ENCODE assay signal across 10 cellular contexts in the genomic region with DNA sequence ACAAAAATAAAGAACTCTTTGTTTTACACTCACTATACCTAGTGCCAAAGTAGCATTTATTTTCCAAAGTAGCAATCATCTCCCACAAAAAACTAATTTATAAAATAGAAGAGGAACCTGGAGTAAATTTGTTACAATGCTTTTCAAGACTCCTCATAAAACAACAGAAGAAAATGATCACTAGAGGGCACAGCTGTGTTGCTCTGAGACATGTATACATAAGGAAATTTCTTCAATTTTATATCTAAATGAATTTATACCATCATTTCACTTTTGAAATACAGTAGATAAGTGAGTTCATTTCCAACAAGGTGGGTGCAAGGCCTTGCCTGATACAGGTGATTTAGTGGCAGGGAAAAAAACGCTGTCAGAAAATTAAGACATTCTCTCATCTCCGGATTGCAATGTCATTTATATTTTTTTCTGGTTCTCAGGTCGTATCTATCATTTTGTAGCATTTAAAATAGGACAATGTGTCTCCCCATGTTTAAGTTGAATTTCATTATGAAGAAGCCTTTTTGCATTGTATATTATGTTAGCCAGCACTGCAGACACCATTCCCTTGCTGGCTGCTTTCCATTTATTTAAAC. TPM values are rescaled to one million over a fixed set of nuclear protein-coding genes. Genes with fewer than 3 reads are reported as not detected.
DNase-seq lines count a peak whose midpoint lies in the region; ATAC-seq, FAIRE-seq and TF ChIP-seq lines count a peak whose summit lies in the region.
"Had no signal": no experiment of that assay in that cellular context is flagged by ENCODE, and none has a peak within 500 bp of the region (broad histone marks: within the 10 kb centered on the region; RNA-seq: fewer than 3 reads in every experiment).

No MANE protein-coding gene starts in this region.

- H3K4me1 ChIP-seq in Karpas-422 (ENCODE audit: low read length) (no peaks in the 10 kb centered on the region), GM12878 (ENCODE audit: control insufficient read depth, insufficient read depth, low read length) (no peaks in the 10 kb centered on the region)
- H3K4me1 ChIP-seq: suprapubic skin had no signal

- no peak; a peak in 1 of 6 replicates for TF ChIP-seq CTCF in GM12878 (IDR thresholded peaks at IDR 0.05 in 2 of 3, conservative IDR thresholded peaks at IDR 0.05 in 1 of 3; ENCODE audit: control insufficient read depth in 2 of 3, extremely low read depth in 1 of 3, insufficient read depth in 1 of 3, low read depth in 3 of 3, low read length in 3 of 3)

- SMC1A ChIA-PET in GM12878 (lab: Charles Lee; ENCODE audit: uncharacterized antibody, unreplicated experiment) = no interaction called here

- H3K36me3 ChIP-seq in Karpas-422 (ENCODE audit: insufficient read depth, low read length) (no peaks in the 10 kb centered on the region), GM12878 (ENCODE audit: control insufficient read depth in 2 of 2, insufficient read depth in 2 of 2, low read length in 1 of 2) (no peaks in the 10 kb centered on the region)
- H3K36me3 ChIP-seq: suprapubic skin had no signal

- H3K27ac ChIP-seq in Karpas-422 (ENCODE audit: low read length) = no peak overlapping the region
- no peak overlapping the region for H3K27ac ChIP-seq in GM12878 (ENCODE audit: control insufficient read depth, insufficient read depth)
- H3K27ac ChIP-seq: suprapubic skin had no signal

- H3K9ac ChIP-seq in Karpas-422 (ENCODE audit: low read length) = no peak overlapping the region
- no peak overlapping the region for H3K9ac ChIP-seq in GM12878 (ENCODE audit: control insufficient read depth, insufficient read depth, low read length)

- intact Hi-C loops in GM12878 (cut with micrococcal nuclease; ENCODE audit: unreplicated experiment) = loop anchor here (1.0 kb wide), 1 partner anchor 157 kb away; no protein-coding TSS in a partner anchor

- H3K27me3 ChIP-seq in Karpas-422 (ENCODE audit: low read length) (no peaks in the 10 kb centered on the region), GM12878 (replicated peaks in 1 of 2; ENCODE audit: control insufficient read depth in 2 of 2, insufficient read depth in 2 of 2, low read length in 1 of 2) (no peaks in the 10 kb centered on the region)
- H3K27me3 ChIP-seq: suprapubic skin had no signal

- peak; percentile 35; the same call in 1 of the 2 replicates for TF ChIP-seq RAD21 in GM12878 (IDR thresholded peaks at IDR 0.05; ENCODE audit: insufficient read depth, low read depth, low read length)

- TF ChIP-seq POLR2A in GM12878 (IDR thresholded peaks at IDR 0.05; ENCODE audit: low read depth, low read length) = no peak

- POLR2A ChIA-PET in GM12878 (lab: Charles Lee) = no interaction called here

- H2AFZ ChIP-seq in Karpas-422 (ENCODE audit: low read length) = no peak overlapping the region
- no peak overlapping the region for H2AFZ ChIP-seq in GM12878 (ENCODE audit: control insufficient read depth, low read depth, low read length)

- no peak for TF ChIP-seq EP300 in GM12878 (IDR thresholded peaks at IDR 0.05; ENCODE audit: borderline replicate concordance in 1 of 2, control insufficient read depth in 1 of 2, low read depth in 2 of 2, low read length in 2 of 2)

- 36% methylated on average over 3 of the region's 3 CpGs for WGBS in GM12878 (ENCODE audit: insufficient coverage, insufficient replicate concordance, low lambda C conversion rate, missing lambda C conversion rate)

- no TSS peak for BruUV-seq in GM12878 (replicated peaks; lab: Mats Ljungman, UMichigan)

- H3K9me3 ChIP-seq in Karpas-422 (ENCODE audit: low read length) (no peaks in the 10 kb centered on the region), GM12878 (replicated peaks; ENCODE audit: control insufficient read depth, insufficient read depth, low read length) (no peaks in the 10 kb centered on the region)
- H3K9me3 ChIP-seq: suprapubic skin had no signal

- H4K20me1 ChIP-seq in Karpas-422 (ENCODE audit: insufficient read depth, low read depth, low read length) (no peaks in the 10 kb centered on the region), GM12878 (ENCODE audit: control insufficient read depth, insufficient read depth) (no peaks in the 10 kb centered on the region)

- CTCF ChIA-PET in GM12878 (lab: Yijun Ruan, JAX) = interaction anchor here (0.5 to 1.2 kb wide), 4 partner anchors 29 to 159 kb away, joined by 3 to 5 read pairs (median 3); no protein-coding TSS in a partner anchor

- H3K9me2 ChIP-seq in Karpas-422 (replicated peaks; ENCODE audit: insufficient read depth, low read length) = no peaks in the 10 kb centered on the region

- DNase-seq in COR-L47 (lab: John Stamatoyannopoulos, UW) = peak; percentile 8
- peak; percentile 49 for DNase-seq in Karpas-422
- DNase-seq in GM12878 (ENCODE audit: low read depth, low spot score) = no peak
- DNase-seq in lung microvascular endothelial cell (ENCODE audit: low read depth in 2 of 2) = peak; percentile 35 to 37
- no peak for DNase-seq in SK-N-DZ (ENCODE audit: low spot score)
- DNase-seq in NCI-H446 (lab: John Stamatoyannopoulos, UW) = no peak
- DNase-seq: activated naive CD8-positive, alpha-beta T cell treated with anti-CD3 and anti-CD28 coated beads, Interleukin-2, amount 50 U/mL, for 24 hours had no signal

- RAD21 ChIA-PET in GM12878 (lab: Charles Lee; ENCODE audit: unreplicated experiment) = no interaction called here

- in situ Hi-C loops in GM12878 (cut with MboI) = no loop called here

- FAIRE-seq in GM12878 (lab: Jason Lieb, UNC) = no peak

- no peaks in the 10 kb centered on the region for H3K79me2 ChIP-seq in Karpas-422 (ENCODE audit: low read length)
- H3K79me2 ChIP-seq in GM12878 (ENCODE audit: control insufficient read depth, insufficient read depth, low read length) = no peaks in the 10 kb centered on the region

- H3K4me3 ChIP-seq in Karpas-422 (ENCODE audit: low read length) (no peak overlapping the region), GM12878 (no peak overlapping the region)
- H3K4me3 ChIP-seq: suprapubic skin had no signal

- ATAC-seq in GM12878 (no peak), HG03095 (IDR thresholded peaks at IDR 0.05; ENCODE audit: unreplicated experiment) (no peak), GM18858 (IDR thresholded peaks at IDR 0.05; ENCODE audit: unreplicated experiment) (no peak)
- ATAC-seq: activated naive CD8-positive, alpha-beta T cell treated with anti-CD3 and anti-CD28 coated beads, Interleukin-2, amount 50 U/mL, for 24 hours had no signal

- no peak overlapping the region for H3K4me2 ChIP-seq in Karpas-422 (ENCODE audit: low read depth, low read length, poor library complexity, severe bottlenecking)
- H3K4me2 ChIP-seq in GM12878 (ENCODE audit: control insufficient read depth, insufficient read depth) = no peak overlapping the region

TF ChIP-seq in GM12878, 131 proteins besides CTCF, POLR2A, EP300 and RAD21 (continues in another document):
- TF ChIP-seq MTA3 (IDR thresholded peaks at IDR 0.05; ENCODE audit: borderline replicate concordance, low read length) (no peak), EGR1 (IDR thresholded peaks at IDR 0.05; ENCODE audit: borderline replicate concordance in 1 of 2, low read depth in 2 of 2, low read length in 2 of 2) (no peak), CBX3 (IDR thresholded peaks at IDR 0.05; ENCODE audit: borderline replicate concordance, low read depth) (no peak), STAT1 (conservative IDR thresholded peaks at IDR 0.05) (no peak), NFYA (IDR thresholded peaks at IDR 0.05; ENCODE audit: borderline replicate concordance, low read depth, low read length) (no peak), POLR2AphosphoS5 (IDR thresholded peaks at IDR 0.05; ENCODE audit: low read length) (no peak)
- TF ChIP-seq, protein P1, sequence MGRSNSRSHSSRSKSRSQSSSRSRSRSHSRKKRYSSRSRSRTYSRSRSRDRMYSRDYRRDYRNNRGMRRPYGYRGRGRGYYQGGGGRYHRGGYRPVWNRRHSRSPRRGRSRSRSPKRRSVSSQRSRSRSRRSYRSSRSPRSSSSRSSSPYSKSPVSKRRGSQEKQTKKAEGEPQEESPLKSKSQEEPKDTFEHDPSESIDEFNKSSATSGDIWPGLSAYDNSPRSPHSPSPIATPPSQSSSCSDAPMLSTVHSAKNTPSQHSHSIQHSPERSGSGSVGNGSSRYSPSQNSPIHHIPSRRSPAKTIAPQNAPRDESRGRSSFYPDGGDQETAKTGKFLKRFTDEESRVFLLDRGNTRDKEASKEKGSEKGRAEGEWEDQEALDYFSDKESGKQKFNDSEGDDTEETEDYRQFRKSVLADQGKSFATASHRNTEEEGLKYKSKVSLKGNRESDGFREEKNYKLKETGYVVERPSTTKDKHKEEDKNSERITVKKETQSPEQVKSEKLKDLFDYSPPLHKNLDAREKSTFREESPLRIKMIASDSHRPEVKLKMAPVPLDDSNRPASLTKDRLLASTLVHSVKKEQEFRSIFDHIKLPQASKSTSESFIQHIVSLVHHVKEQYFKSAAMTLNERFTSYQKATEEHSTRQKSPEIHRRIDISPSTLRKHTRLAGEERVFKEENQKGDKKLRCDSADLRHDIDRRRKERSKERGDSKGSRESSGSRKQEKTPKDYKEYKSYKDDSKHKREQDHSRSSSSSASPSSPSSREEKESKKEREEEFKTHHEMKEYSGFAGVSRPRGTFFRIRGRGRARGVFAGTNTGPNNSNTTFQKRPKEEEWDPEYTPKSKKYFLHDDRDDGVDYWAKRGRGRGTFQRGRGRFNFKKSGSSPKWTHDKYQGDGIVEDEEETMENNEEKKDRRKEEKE (IDR thresholded peaks at IDR 0.05) = no peak

RNA-seq across cellular contexts. Expression of a gene that starts 25.3 kb away (rescaled TPM):
- total RNA-seq in Karpas-422 (2014; rRNA removed; shearing (Covaris generic); ENCODE audit: low replicate concordance) = not detected in 2 replicates
- not detected in 2 replicates for total RNA-seq in GM12878 (2013; cell fraction: nucleolus; rRNA removed)
- total RNA-seq in GM12878 (2014; rRNA removed) (0.06 TPM in 1 of 2 replicates, not detected in the other), GM12878 (2014; rRNA removed; fragmentation: Illumina TruSeq; extraction: Trizol) (0.04 TPM in 1 of 2 replicates, not detected in the other), GM12878 (2021) (0.05 TPM in 1 of 2 replicates, not detected in the other), lung microvascular endothelial cell (under 0.01 and 0.22 TPM in 2 replicates)
- polyA plus RNA-seq in GM12878 (2011; ENCODE audit: low read depth) = not detected
- polyA plus RNA-seq in GM12878 (2011; rRNA removed) (0.12 and 0.13 TPM in 2 replicates), GM12878 (2014; fragmentation: Illumina TruSeq; extraction: Trizol) (0.04 TPM in 1 of 2 replicates, not detected in the other), GM12878 (2014; fragmentation: Nextera tagmentation; extraction: Ambion mirVana) (under 1 TPM; 0.02 to 0.05 TPM), GM12878 (2014; rRNA removed) (0.03 TPM in 1 of 2 replicates, not detected in the other), GM12878 (2016; fragmentation: Nextera tagmentation; extraction: Ambion mirVana) (under 1 TPM; 0.45 to 0.47 TPM)
- polyA plus RNA-seq in GM12878 (2011; cell fraction: cytosol; rRNA removed) = 0.03 and 0.09 TPM in 2 replicates
- 0.09 and 0.15 TPM in 2 replicates for polyA plus RNA-seq in GM12878 (2011; cell fraction: nucleus; rRNA removed)
- polyA plus RNA-seq in GM12878 (2012) = 0.03 and 0.04 TPM in 2 replicates
- 0.05 and 0.07 TPM in 2 replicates for polyA minus RNA-seq in GM12878 (2011; rRNA and poly(A)+ RNA removed)
- polyA minus RNA-seq in GM12878 (2011; cell fraction: cytosol; rRNA and poly(A)+ RNA removed) = not detected in 2 replicates
- polyA minus RNA-seq in GM12878 (2011; cell fraction: nucleus; rRNA and poly(A)+ RNA removed) = 0.36 and 0.38 TPM in 2 replicates
- 10.6 and 11.3 TPM in 2 replicates for polyA plus RNA-seq in SK-N-DZ (2014; cell fraction: cytosol; rRNA removed)
- polyA plus RNA-seq in SK-N-DZ (2014; cell fraction: nucleus; rRNA removed) = 9.6 and 10.4 TPM in 2 replicates

Comparison
In these comparisons a context has a peak if more than half of its experiments do, and no peak if none do; other contexts are left out.
1. DNase-seq: peak in COR-L47 (single experiment), Karpas-422 (single experiment) and lung microvascular endothelial cell (2 of 2); none in GM12878 (single experiment), SK-N-DZ (single experiment) and NCI-H446 (0 of 2).